Comparison of ENCODE assay signal across 8 cellular contexts in genomic region chr6:28838289-28838633, GRCh38.
DNase-seq lines count a peak whose midpoint lies in the region; ATAC-seq, FAIRE-seq and TF ChIP-seq lines count a peak whose summit lies in the region.

No MANE protein-coding gene starts in this region.

- H3K36me3 Mint-ChIP-seq in WTC11, result no peaks in the 10 kb centered on the region

- CTCF ChIA-PET in WTC11 (lab: Charles Lee), result interaction anchor here (0.6 to 3.7 kb wide), 35 partner anchors 10 to 827 kb away, joined by 3 to 41 read pairs (median 5); partner anchors contain the start of gene TRIM27

- H3K4me3 ChIP-seq in kidney (ENCODE audit: low read length in 2 of 2), result peak overlapping the region; percentile 74 to 99

- no peaks in the 10 kb centered on the region for H3K36me3 ChIP-seq in kidney (ENCODE audit: control insufficient read depth in 1 of 2, insufficient read depth in 2 of 2, low read length in 2 of 2)

- peak overlapping the region; percentile 8 to 78 for H3K9ac ChIP-seq in kidney (ENCODE audit: low read length in 2 of 2)

- 0 out of 2 replicates have a peak overlapping the region, but pooled peaks have one; percentile 83 for H3K27ac Mint-ChIP-seq in WTC11

- POLR2A ChIA-PET in WTC11 (lab: Charles Lee), result interaction anchor here (0.9 to 2.7 kb wide), 7 partner anchors 12 to 102 kb away, joined by 3 to 12 read pairs (median 4); partner anchors contain the start of gene TRIM27

- no peaks in the 10 kb centered on the region for H3K9me3 Mint-ChIP-seq in WTC11

- peaks cover 2 to 6% of the 10 kb centered on the region in 2 donors for H3K4me1 ChIP-seq in kidney (ENCODE audit: control insufficient read depth in 1 of 2, insufficient read depth in 1 of 2, low read depth in 1 of 2, low read length in 2 of 2)

- intact Hi-C loops in kidney (cut with DNase I), result loop anchor here (10.0 kb wide), 1 partner anchor 187 kb away; no protein-coding TSS in a partner anchor

- H3K27ac ChIP-seq in caudate nucleus (ENCODE audit: low read depth, low read length) (peak overlapping the region; percentile 70), kidney (ENCODE audit: low read depth in 2 of 2, low read length in 2 of 2) (peak overlapping the region in 1 of 2 donors; percentile 11)

- FAIRE-seq in kidney (lab: Jason Lieb, UNC), result no peak

- no peaks in the 10 kb centered on the region for H3K9me3 ChIP-seq in kidney (ENCODE audit: control insufficient read depth in 1 of 2, low read length in 2 of 2)

- peak; percentile 71 for ATAC-seq in GM18498 (IDR thresholded peaks at IDR 0.05; ENCODE audit: unreplicated experiment)
- peak; percentile 57 for ATAC-seq in HG02885 (IDR thresholded peaks at IDR 0.05; ENCODE audit: poor library complexity, unreplicated experiment)
- peak; percentile 11 for ATAC-seq in WTC11

- DNase-seq in NCI-H2107 (lab: John Stamatoyannopoulos, UW), result peak; percentile 4
- peak; percentile 40 for DNase-seq in WTC11 (ENCODE audit: low spot score)
- DNase-seq in caudate nucleus (lab: John Stamatoyannopoulos, UW), result peak in 45 of 61 donors; percentile 11 to 85 (median 60)
- no peak for DNase-seq in kidney
- peak; percentile 42 to 47 for DNase-seq in stimulated activated CD4-positive, alpha-beta T cell treated with anti-CD3 and anti-CD28 coated beads, Interleukin-15, amount 100 ng/mL, for 1 hour (ENCODE audit: low read depth in 1 of 2, low spot score in 1 of 2)
- no peak for DNase-seq in D341Med (ENCODE audit: low spot score)

- H3K27me3 Mint-ChIP-seq in WTC11 (ENCODE audit: low read depth), result peaks cover 46% of the 10 kb centered on the region

- TF ChIP-seq CTCF in WTC11 (IDR thresholded peaks at IDR 0.05), result no peak
- no peak for TF ChIP-seq CTCF in kidney (IDR thresholded peaks at IDR 0.05; ENCODE audit: borderline replicate concordance, extremely low read depth, insufficient read depth)

- H3K4me1 Mint-ChIP-seq in WTC11, result peaks cover 13% of the 10 kb centered on the region

- H3K4me3 Mint-ChIP-seq in WTC11, result peak overlapping the region; percentile 99

TF ChIP-seq in WTC11, 78 proteins besides CTCF, POLR2A, EP300 and RAD21:
- TF ChIP-seq CREM (CRISPR knock-in tag; IDR thresholded peaks at IDR 0.05), result 0 out of 2 replicates have a peak, but pooled peaks have one; percentile 60
- TF ChIP-seq, protein P1, sequence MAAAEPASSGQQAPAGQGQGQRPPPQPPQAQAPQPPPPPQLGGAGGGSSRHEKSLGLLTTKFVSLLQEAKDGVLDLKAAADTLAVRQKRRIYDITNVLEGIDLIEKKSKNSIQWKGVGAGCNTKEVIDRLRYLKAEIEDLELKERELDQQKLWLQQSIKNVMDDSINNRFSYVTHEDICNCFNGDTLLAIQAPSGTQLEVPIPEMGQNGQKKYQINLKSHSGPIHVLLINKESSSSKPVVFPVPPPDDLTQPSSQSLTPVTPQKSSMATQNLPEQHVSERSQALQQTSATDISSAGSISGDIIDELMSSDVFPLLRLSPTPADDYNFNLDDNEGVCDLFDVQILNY (CRISPR knock-in tag; IDR thresholded peaks at IDR 0.05), result no peak

Comparison
In these comparisons a context has a peak if more than half of its experiments do, and no peak if none do; other contexts are left out.
1. ATAC-seq: peak in every context shown above with its lines; median percentile 71 in GM18498; 57 in HG02885; 11 in WTC11.
2. DNase-seq: peak in NCI-H2107 (single experiment), WTC11 (single experiment), caudate nucleus (45 of 61) and stimulated activated CD4-positive, alpha-beta T cell treated with anti-CD3 and anti-CD28 coated beads, Interleukin-15, amount 100 ng/mL, for 1 hour (2 of 2); none in kidney (single experiment) and D341Med (single experiment).